15 cellular contexts compared by ENCODE assay signal in genomic region chr14:104893435-104894207, GRCh38. TPM values are rescaled to one million over a fixed set of nuclear protein-coding genes. Genes with fewer than 3 reads are reported as not detected.
DNase-seq lines count a peak whose midpoint lies in the region; ATAC-seq and TF ChIP-seq lines count a peak whose summit lies in the region.
"Had no signal": no experiment of that assay in that cellular context is flagged by ENCODE, and none has a peak within 500 bp of the region (broad histone marks: within the 10 kb centered on the region; RNA-seq: fewer than 3 reads in every experiment).

No MANE protein-coding gene starts in this region.

- no peaks in the 10 kb centered on the region for H3K27me3 ChIP-seq in endodermal cell (ENCODE audit: control insufficient read depth, insufficient read depth, low read length, poor library complexity, severe bottlenecking)
- H3K27me3 ChIP-seq in psoas muscle (ENCODE audit: insufficient read depth in 3 of 3, low read length in 2 of 3), result no peaks in the 10 kb centered on the region

- H3K9me3 ChIP-seq in endodermal cell (ENCODE audit: control insufficient read depth, low read length), result no peaks in the 10 kb centered on the region
- H3K9me3 ChIP-seq in psoas muscle, result no peaks in the 10 kb centered on the region

- H3K36me3 Mint-ChIP-seq in endodermal cell (ENCODE audit: low read depth), result no peaks in the 10 kb centered on the region
- H3K36me3 Mint-ChIP-seq: activated naive CD8-positive, alpha-beta T cell; CD8-positive, alpha-beta T cell; naive thymus-derived CD4-positive, alpha-beta T cell had no signal

- no peak overlapping the region for H3K4me3 Mint-ChIP-seq in endodermal cell
- H3K4me3 Mint-ChIP-seq: activated naive CD8-positive, alpha-beta T cell; CD8-positive, alpha-beta T cell; naive thymus-derived CD4-positive, alpha-beta T cell; stimulated activated naive CD8-positive, alpha-beta T cell treated with anti-CD3 and anti-CD28 coated beads, Interleukin-15, Interleukin-2, amounts not matched to agents 100 ng/mL and 50 ng/mL, for 24 hours had no signal

- H3K4me1 ChIP-seq in endodermal cell (ENCODE audit: control insufficient read depth, insufficient read depth, low read length), result no peaks in the 10 kb centered on the region
- H3K4me1 ChIP-seq in psoas muscle, result no peaks in the 10 kb centered on the region

- TF ChIP-seq CTCF in endodermal cell (conservative IDR thresholded peaks at IDR 0.05), result no peak
- TF ChIP-seq CTCF in psoas muscle (IDR thresholded peaks at IDR 0.05), result no peak

- H3K27me3 Mint-ChIP-seq in endodermal cell (ENCODE audit: insufficient read depth), result no peaks in the 10 kb centered on the region
- H3K27me3 Mint-ChIP-seq: activated naive CD8-positive, alpha-beta T cell; naive thymus-derived CD4-positive, alpha-beta T cell had no signal

- intact Hi-C loops in psoas muscle (cut with DNase I), result no loop called here

- no peak overlapping the region for H3K4me3 ChIP-seq in endodermal cell (ENCODE audit: low read length)
- H3K4me3 ChIP-seq in psoas muscle, result no peak overlapping the region

- no peak overlapping the region for H3K9ac ChIP-seq in endodermal cell (ENCODE audit: extremely low read depth, low read length, poor library complexity, severe bottlenecking)

- H3K27ac ChIP-seq in endodermal cell (ENCODE audit: low read depth, low read length) (no peak overlapping the region), psoas muscle (no peak overlapping the region)
- H3K27ac ChIP-seq: 22Rv1 had no signal

- WGBS in endodermal cell (ENCODE audit: insufficient coverage in 1 of 2, insufficient read length in 1 of 2), 2 experiments, result 91 to 94% methylated on average over 22 to 39 of the region's 39 CpGs
- 48 to 59% (median 50%) methylated on average over 36 to 39 of the region's 39 CpGs for WGBS in psoas muscle, 3 donors

- H3K9me3 Mint-ChIP-seq in endodermal cell, result no peaks in the 10 kb centered on the region
- H3K9me3 Mint-ChIP-seq: CD8-positive, alpha-beta T cell; naive thymus-derived CD4-positive, alpha-beta T cell; stimulated activated naive CD8-positive, alpha-beta T cell treated with anti-CD3 and anti-CD28 coated beads, Interleukin-15, Interleukin-2, amounts not matched to agents 100 ng/mL and 50 ng/mL, for 24 hours had no signal

- DNase-seq in DMS53 (lab: John Stamatoyannopoulos, UW) (peak; percentile 36), DMS53 treated with DMSO at 0.1 percent for 48 hours (lab: John Stamatoyannopoulos, UW; ENCODE audit: unreplicated experiment) (no peak), NAMALWA (ENCODE audit: low spot score) (peak; percentile 81), endodermal cell (peak; percentile 43), psoas muscle (peak; percentile 17 to 51), epidermal melanocyte (ENCODE audit: insufficient read length, low spot score) (no peak), T1000 (lab: John Stamatoyannopoulos, UW) (no peak)
- DNase-seq: Kasumi-1 had no signal

- no peaks in the 10 kb centered on the region for H3K4me1 Mint-ChIP-seq in endodermal cell

- no peak overlapping the region for H3K27ac Mint-ChIP-seq in endodermal cell
- H3K27ac Mint-ChIP-seq: activated naive CD8-positive, alpha-beta T cell; CD8-positive, alpha-beta T cell; naive thymus-derived CD4-positive, alpha-beta T cell; stimulated activated naive CD8-positive, alpha-beta T cell treated with anti-CD3 and anti-CD28 coated beads, Interleukin-15, Interleukin-2, amounts not matched to agents 100 ng/mL and 50 ng/mL, for 24 hours had no signal

- ATAC-seq in psoas muscle (peak in 1 of 4 donors; percentile 21), HG03097 (IDR thresholded peaks at IDR 0.05; ENCODE audit: low FRiP score, unreplicated experiment) (no peak)
- ATAC-seq: CD8-positive, alpha-beta T cell; naive thymus-derived CD4-positive, alpha-beta T cell had no signal

- no peaks in the 10 kb centered on the region for H3K36me3 ChIP-seq in endodermal cell (ENCODE audit: control insufficient read depth, insufficient read depth, low read length)
- H3K36me3 ChIP-seq in psoas muscle (ENCODE audit: insufficient read depth in 1 of 2, low read depth in 1 of 2), result peaks cover 0 to 10% of the 10 kb centered on the region in 2 donors

RNA-seq across cellular contexts. Expression of gene CEP170B, which starts 28.6 kb away (rescaled TPM):
- 10 to 100 TPM; 38.9 to 43.1 TPM for total RNA-seq in endodermal cell
- 13.9 TPM for polyA plus RNA-seq in endodermal cell (2013, experiment 1 of 2)
- 15.1 TPM for polyA plus RNA-seq in endodermal cell (2013, experiment 2 of 2)
- 10 to 100 TPM in 1 of 4 donors, 1 to 10 TPM in 3; 6.3 to 15.7 (median 7.7) TPM for total RNA-seq in psoas muscle
- polyA plus RNA-seq in psoas muscle, result 1 to 10 TPM; 2.0 to 5.8 (median 3.3) TPM

RNA-seq across cellular contexts. Expression of gene PLD4, which starts 31.1 kb away (rescaled TPM):
- total RNA-seq in endodermal cell (not detected), psoas muscle (under 1 TPM in 2 of 4 donors, not detected in 2; 0.04 to 0.25 TPM)
- 0.04 TPM for polyA plus RNA-seq in endodermal cell (2013, experiment 1 of 2)
- polyA plus RNA-seq in endodermal cell (2013, experiment 2 of 2), result not detected
- not detected for polyA plus RNA-seq in psoas muscle
- total RNA-seq: epithelial cell of proximal tubule had no signal

Comparison
In these comparisons a context has a peak if more than half of its experiments do, and no peak if none do; other contexts are left out.
1. DNase-seq: peak in DMS53 (single experiment), NAMALWA (single experiment), endodermal cell (single experiment) and psoas muscle (2 of 2); none in DMS53 treated with DMSO at 0.1 percent for 48 hours (single experiment), epidermal melanocyte (single experiment) and T1000 (single experiment).